1 cellular context compared by ENCODE assay signal in the genomic region with DNA sequence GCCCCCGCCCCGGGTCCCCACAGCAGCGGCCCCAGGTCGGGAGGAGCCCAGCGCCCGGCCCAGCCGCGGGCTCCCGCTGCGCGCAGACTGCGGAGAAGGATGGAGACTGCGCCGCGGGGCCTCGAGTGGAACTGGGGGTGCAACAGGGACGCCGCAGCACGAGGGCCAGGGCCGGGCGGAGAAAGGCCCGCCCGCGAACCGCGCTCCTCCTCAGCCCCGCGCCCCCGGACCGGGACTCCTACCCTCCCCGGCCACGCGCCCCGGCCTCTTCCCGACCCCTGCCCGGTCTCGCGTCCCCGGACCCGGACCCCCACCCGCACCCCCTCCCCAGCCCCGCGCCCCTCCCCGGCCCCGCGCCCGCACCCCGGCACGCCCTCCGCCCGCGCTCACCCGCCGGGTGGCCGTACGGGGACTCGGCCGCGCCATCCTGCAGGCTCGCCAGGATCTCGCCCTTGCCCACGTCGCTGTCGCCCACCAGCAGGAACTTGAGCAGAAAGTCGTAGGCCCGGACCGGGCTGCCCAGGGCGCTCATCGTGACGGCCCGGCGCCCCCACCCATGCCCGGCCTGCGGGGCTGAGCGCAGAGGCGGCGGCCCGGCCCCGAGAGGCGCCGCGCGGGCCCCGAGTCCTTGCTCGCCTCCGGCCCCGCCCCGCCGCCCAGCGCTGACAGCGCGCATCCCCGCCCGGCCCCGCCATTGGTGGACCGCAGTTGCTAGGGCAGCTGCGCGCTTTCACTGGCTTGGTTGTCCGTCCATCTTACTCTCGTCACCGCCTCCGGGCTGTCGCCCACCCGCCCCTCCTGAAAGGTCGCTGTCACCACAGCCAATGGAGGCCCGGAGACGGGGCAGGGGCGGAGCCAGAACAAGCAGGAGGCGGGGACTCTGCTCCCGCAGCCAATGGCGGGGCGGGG.
TF ChIP-seq lines count a peak whose summit lies in the region.

A gene with protein sequence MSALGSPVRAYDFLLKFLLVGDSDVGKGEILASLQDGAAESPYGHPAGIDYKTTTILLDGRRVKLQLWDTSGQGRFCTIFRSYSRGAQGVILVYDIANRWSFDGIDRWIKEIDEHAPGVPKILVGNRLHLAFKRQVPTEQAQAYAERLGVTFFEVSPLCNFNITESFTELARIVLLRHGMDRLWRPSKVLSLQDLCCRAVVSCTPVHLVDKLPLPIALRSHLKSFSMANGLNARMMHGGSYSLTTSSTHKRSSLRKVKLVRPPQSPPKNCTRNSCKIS (minus strand): TSS at position 634 of the 909 bp plus-strand sequence. CDS start 102 bp downstream, at position 532.

TF ChIP-seq in HEK293, 187 proteins besides CTCF, POLR2A, EP300 and RAD21 (continued from another document):
- TF ChIP-seq ZIC2 (tag by site-specific recombination; IDR thresholded peaks at IDR 0.05) (peak; percentile 51; the same call in 1 of the 2 replicates), SP7 (tag by site-specific recombination; IDR thresholded peaks at IDR 0.05) (no peak), KLF9 (tag by site-specific recombination; IDR thresholded peaks at IDR 0.05; ENCODE audit: low read depth) (0 out of 2 replicates have a peak, but pooled peaks have one; percentile 13), EGR2 (tag by site-specific recombination; IDR thresholded peaks at IDR 0.05; ENCODE audit: low read depth) (peak; percentile 34; the same call in 1 of the 2 replicates), KLF8 (tag by site-specific recombination; IDR thresholded peaks at IDR 0.05) (peak; percentile 95), SP2 (tag by site-specific recombination; IDR thresholded peaks at IDR 0.05) (peak; percentile 97), SP3 (tag by site-specific recombination; IDR thresholded peaks at IDR 0.05) (peak; percentile 90), ZNF561 (tag by site-specific recombination; IDR thresholded peaks at IDR 0.05; ENCODE audit: borderline replicate concordance) (0 out of 2 replicates have a peak, but pooled peaks have one; percentile 39)
- TF ChIP-seq, protein P1, sequence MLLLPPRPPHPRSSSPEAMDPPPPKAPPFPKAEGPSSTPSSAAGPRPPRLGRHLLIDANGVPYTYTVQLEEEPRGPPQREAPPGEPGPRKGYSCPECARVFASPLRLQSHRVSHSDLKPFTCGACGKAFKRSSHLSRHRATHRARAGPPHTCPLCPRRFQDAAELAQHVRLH (tag by site-specific recombination; IDR thresholded peaks at IDR 0.05): no peak
